ENCODE assay signal across 8 cellular contexts in genomic region chr17:29292992-29293889, GRCh38. TPM values are rescaled to one million over a fixed set of nuclear protein-coding genes. Genes with fewer than 3 reads are reported as not detected.
DNase-seq lines count a peak whose midpoint lies in the region; TF ChIP-seq lines count a peak whose summit lies in the region.

No MANE protein-coding gene starts in this region.

- H3K36me3 ChIP-seq in neutrophil = peaks cover 7% of the 10 kb centered on the region
- H3K36me3 ChIP-seq in suprapubic skin = peaks cover 7% of the 10 kb centered on the region

- H3K27me3 ChIP-seq in neutrophil (no peaks in the 10 kb centered on the region), suprapubic skin (no peaks in the 10 kb centered on the region)

- H3K4me1 ChIP-seq in neutrophil (ENCODE audit: control insufficient read depth in 1 of 2, insufficient read depth in 1 of 2, low read depth in 1 of 2, low read length in 1 of 2) (peaks cover 33 to 42% of the 10 kb centered on the region in 2 experiments), suprapubic skin (peaks cover 50% of the 10 kb centered on the region)

- TF ChIP-seq EP300 in suprapubic skin (IDR thresholded peaks at IDR 0.05) = no peak

- H3K9me3 ChIP-seq in neutrophil = no peaks in the 10 kb centered on the region
- no peaks in the 10 kb centered on the region for H3K9me3 ChIP-seq in suprapubic skin

- TF ChIP-seq CTCF in neutrophil (IDR thresholded peaks at IDR 0.05) (no peak), suprapubic skin (IDR thresholded peaks at IDR 0.05) (no peak)

- TF ChIP-seq POLR2A in suprapubic skin (IDR thresholded peaks at IDR 0.05) = no peak

- DNase-seq in NCI-H1694 treated with DMSO at 0.1 percent for 48 hours (lab: John Stamatoyannopoulos, UW) (peak; percentile 34), NCI-H1694 (lab: John Stamatoyannopoulos, UW) (no peak), HS-27A (ENCODE audit: low read depth) (peak; percentile 11), RPMI8226 (peak; percentile 62), germinal center (ENCODE audit: low spot score) (peak; percentile 70), suprapubic skin (ENCODE audit: low spot score in 2 of 2) (peak; percentile 84 to 86)
- DNase-seq in activated naive CD4-positive, alpha-beta T cell treated with Interleukin-2 at 50 U/mL for 16 hours = peak; percentile 62

- peak overlapping the region; percentile 92 to 97 for H3K4me3 ChIP-seq in neutrophil (ENCODE audit: low read depth in 1 of 2, low read length in 1 of 2)
- H3K4me3 ChIP-seq in suprapubic skin = peak overlapping the region; percentile 73

- H3K27ac ChIP-seq in neutrophil = peak overlapping the region; percentile 92
- H3K27ac ChIP-seq in suprapubic skin = peak overlapping the region; percentile 94

- WGBS in suprapubic skin = under 1% methylated on average over 29 of the region's 54 CpGs

RNA-seq across cellular contexts. Expression of gene NUFIP2, which starts 0.7 kb away (rescaled TPM):
- total RNA-seq in suprapubic skin = 10 to 100 TPM; 31.0 to 36.4 (median 35.6) TPM

RNA-seq across cellular contexts. Expression of gene CRYBA1, which starts 46.6 kb away (rescaled TPM):
- not detected for total RNA-seq in suprapubic skin
